ENCODE assay signal across 19 cellular contexts in the genomic region with DNA sequence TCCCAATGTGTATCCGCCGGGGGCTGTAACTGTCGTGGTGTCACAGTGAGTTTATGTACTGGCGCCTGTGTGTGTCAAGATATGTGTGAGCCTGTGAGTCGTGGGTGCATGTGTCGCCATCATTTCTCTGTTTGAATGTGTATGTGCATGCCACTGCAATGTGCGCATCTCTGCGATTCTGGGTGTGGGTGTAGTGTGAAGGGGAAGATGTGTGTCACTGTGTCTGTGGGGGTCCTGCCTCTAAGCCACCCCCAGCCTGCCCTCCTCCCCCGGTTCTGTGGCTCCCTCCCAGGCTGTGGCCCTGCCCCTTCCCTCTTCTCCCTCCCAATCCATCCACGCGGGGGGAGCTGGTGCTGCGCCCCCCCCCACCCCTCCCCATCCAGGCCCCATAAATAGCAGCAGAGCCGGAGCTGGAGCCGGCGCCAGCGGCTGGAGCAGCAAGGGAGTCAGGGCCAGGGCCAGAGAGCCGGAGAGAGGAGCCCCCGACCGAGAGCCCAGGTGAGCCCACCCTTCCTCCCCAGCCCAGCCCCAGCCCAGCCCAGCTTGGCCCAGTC. TPM values are rescaled to one million over a fixed set of nuclear protein-coding genes. Genes with fewer than 3 reads are reported as not detected.
A peak's percentile ranks its signal among the peaks of the same experiment; 100 is the strongest.
DNase-seq lines count a peak whose midpoint lies in the region; ATAC-seq, FAIRE-seq and TF ChIP-seq lines count a peak whose summit lies in the region.
"Had no signal": no experiment of that assay in that cellular context is flagged by ENCODE, and none has a peak within 500 bp of the region (broad histone marks: within the 10 kb centered on the region; RNA-seq: fewer than 3 reads in every experiment).

A gene (plus strand): TSS at position 419 of the 554 bp plus-strand sequence. CDS start 1,375 bp downstream, outside the sequence.

- H3K79me2 ChIP-seq in astrocyte (ENCODE audit: insufficient read depth, low read length) (no peaks in the 10 kb centered on the region), osteoblast (ENCODE audit: insufficient read depth, low read length) (no peaks in the 10 kb centered on the region)

- no peak within 1 kb of the TSS for H3K4me2 ChIP-seq in astrocyte (ENCODE audit: low read length)
- H3K4me2 ChIP-seq in osteoblast (ENCODE audit: insufficient read depth, low read length) = no peak within 1 kb of the TSS

- H3K27ac ChIP-seq in astrocyte (ENCODE audit: low read depth, low read length) (no peak within 1 kb of the TSS), osteoblast (ENCODE audit: low read depth, low read length) (no peak within 1 kb of the TSS)
- H3K27ac ChIP-seq: ovary, VCaP had no signal

- peaks cover 5% of the 10 kb centered on the region for H3K4me1 Mint-ChIP-seq in activated naive CD4-positive, alpha-beta T cell treated with anti-CD3 and anti-CD28 coated beads for 36 hours (ENCODE audit: low read depth)
- H3K4me1 Mint-ChIP-seq in activated naive CD4-positive, alpha-beta T cell treated with anti-CD3 and anti-CD28 coated beads, Interleukin-2, amount 10 ng/mL, durations not matched to agents 7 days and 5 days = peaks cover 17% of the 10 kb centered on the region
- no peaks in the 10 kb centered on the region for H3K4me1 Mint-ChIP-seq in astrocyte (ENCODE audit: low read depth, unreplicated experiment)

- peaks cover 3% of the 10 kb centered on the region for H3K27me3 ChIP-seq in astrocyte (ENCODE audit: insufficient read depth, low read length)
- H3K27me3 ChIP-seq in osteoblast (ENCODE audit: insufficient read depth, low read length) = peaks cover 16% of the 10 kb centered on the region
- H3K27me3 ChIP-seq: ovary had no signal

- FAIRE-seq in astrocyte (lab: Jason Lieb, UNC) = no peak

- no peak for ATAC-seq in GM18868 (IDR thresholded peaks at IDR 0.05; ENCODE audit: unreplicated experiment)
- ATAC-seq: SK-N-SH treated with all-trans-retinoic acid at 6 μM for 48 hours; stimulated activated naive B cell treated with anti-CD40 and anti-IgM and Interleukin-4, amounts not matched to agents 10 μg/mL and 1 μg/mL and 100 μg/mL, for 72 hours had no signal

- CTCF ChIA-PET in activated naive CD4-positive, alpha-beta T cell treated with anti-CD3 and anti-CD28 coated beads for 36 hours (lab: Charles Lee) = interaction anchor here (1.3 to 1.4 kb wide), 2 partner anchors 13 to 38 kb away, joined by 4 read pairs; no protein-coding TSS in a partner anchor
- CTCF ChIA-PET in activated naive CD4-positive, alpha-beta T cell treated with anti-CD3 and anti-CD28 coated beads, Interleukin-2, amount 10 ng/mL, durations not matched to agents 7 days and 5 days (lab: Charles Lee) = interaction anchor here (1.1 to 12.4 kb wide), 2 partner anchors 13 to 22 kb away, joined by 4 to 107 read pairs; a partner anchor contains a TSS

- no peak within 1 kb of the TSS for H3K4me3 Mint-ChIP-seq in activated naive CD4-positive, alpha-beta T cell treated with anti-CD3 and anti-CD28 coated beads for 36 hours
- H3K4me3 Mint-ChIP-seq in activated naive CD4-positive, alpha-beta T cell treated with anti-CD3 and anti-CD28 coated beads, Interleukin-2, amount 10 ng/mL, durations not matched to agents 7 days and 5 days = no peak within 1 kb of the TSS
- peak within 1 kb of the TSS; percentile 34 for H3K4me3 Mint-ChIP-seq in astrocyte (ENCODE audit: unreplicated experiment)
- H3K4me3 Mint-ChIP-seq: activated naive CD4-positive, alpha-beta T cell treated with anti-CD3 and anti-CD28 coated beads, Interleukin-2, amount 50 U/mL, for 24 hours; stimulated activated naive B cell treated with anti-CD40 and anti-IgM and Interleukin-4, amounts not matched to agents 10 μg/mL and 1 μg/mL and 100 μg/mL, for 72 hours had no signal

- H3K4me1 ChIP-seq in astrocyte (ENCODE audit: insufficient read depth, low read length) (no peaks in the 10 kb centered on the region), osteoblast (ENCODE audit: insufficient read depth, low read length) (no peaks in the 10 kb centered on the region)

- H3K27ac Mint-ChIP-seq in activated naive CD4-positive, alpha-beta T cell treated with anti-CD3 and anti-CD28 coated beads for 36 hours = no peak within 1 kb of the TSS
- H3K27ac Mint-ChIP-seq in activated naive CD4-positive, alpha-beta T cell treated with anti-CD3 and anti-CD28 coated beads, Interleukin-2, amount 10 ng/mL, durations not matched to agents 7 days and 5 days = no peak within 1 kb of the TSS
- H3K27ac Mint-ChIP-seq in astrocyte (ENCODE audit: unreplicated experiment) = no peak within 1 kb of the TSS
- H3K27ac Mint-ChIP-seq: activated naive CD4-positive, alpha-beta T cell treated with anti-CD3 and anti-CD28 coated beads, Interleukin-2, amount 50 U/mL, for 24 hours; stimulated activated naive B cell treated with anti-CD40 and anti-IgM and Interleukin-4, amounts not matched to agents 10 μg/mL and 1 μg/mL and 100 μg/mL, for 72 hours had no signal

- H3K9me3 ChIP-seq in astrocyte (ENCODE audit: insufficient read depth, low read depth, low read length) (no peaks in the 10 kb centered on the region), osteoblast (ENCODE audit: low read depth, low read length) (no peaks in the 10 kb centered on the region)
- H3K9me3 ChIP-seq: ovary had no signal

- H3K27me3 Mint-ChIP-seq in activated naive CD4-positive, alpha-beta T cell treated with anti-CD3 and anti-CD28 coated beads for 36 hours (ENCODE audit: low read depth) = no peaks in the 10 kb centered on the region
- H3K27me3 Mint-ChIP-seq in activated naive CD4-positive, alpha-beta T cell treated with anti-CD3 and anti-CD28 coated beads, Interleukin-2, amount 10 ng/mL, durations not matched to agents 7 days and 5 days = peaks cover 47% of the 10 kb centered on the region
- peaks cover 75% of the 10 kb centered on the region for H3K27me3 Mint-ChIP-seq in astrocyte (ENCODE audit: low read depth, unreplicated experiment)
- H3K27me3 Mint-ChIP-seq: activated naive CD4-positive, alpha-beta T cell treated with anti-CD3 and anti-CD28 coated beads, Interleukin-2, amount 50 U/mL, for 24 hours; stimulated activated naive B cell treated with anti-CD40 and anti-IgM and Interleukin-4, amounts not matched to agents 10 μg/mL and 1 μg/mL and 100 μg/mL, for 72 hours had no signal

- DNase-seq in activated naive CD4-positive, alpha-beta T cell treated with anti-CD3 and anti-CD28 coated beads for 36 hours = peak; percentile 57
- DNase-seq in activated naive CD4-positive, alpha-beta T cell treated with anti-CD3 and anti-CD28 coated beads, Interleukin-2, amount 10 ng/mL, durations not matched to agents 7 days and 5 days = no peak
- DNase-seq in astrocyte (ENCODE audit: low read depth) (no peak), osteoblast (ENCODE audit: insufficient read length, low spot score, missing footprints) (peak; percentile 84), superior temporal gyrus (ENCODE audit: extremely low spot score) (peak; percentile 53), LoVo (ENCODE audit: low spot score) (no peak), NCI-H69 (lab: John Stamatoyannopoulos, UW) (no peak)
- DNase-seq: dermis blood vessel endothelial cell; NCI-H1092; NCI-H345; stimulated activated naive B cell treated with anti-CD40 and anti-IgM and Interleukin-4, amounts not matched to agents 10 μg/mL and 1 μg/mL and 100 μg/mL, for 72 hours had no signal

- H3K4me3 ChIP-seq in astrocyte (ENCODE audit: insufficient read depth, low read depth, low read length) (no peak within 1 kb of the TSS), osteoblast (ENCODE audit: insufficient read depth, low read length) (no peak within 1 kb of the TSS)
- H3K4me3 ChIP-seq: ovary had no signal

- H3K9me3 Mint-ChIP-seq in activated naive CD4-positive, alpha-beta T cell treated with anti-CD3 and anti-CD28 coated beads for 36 hours = no peaks in the 10 kb centered on the region
- H3K9me3 Mint-ChIP-seq in activated naive CD4-positive, alpha-beta T cell treated with anti-CD3 and anti-CD28 coated beads, Interleukin-2, amount 10 ng/mL, durations not matched to agents 7 days and 5 days = no peaks in the 10 kb centered on the region
- H3K9me3 Mint-ChIP-seq in astrocyte (ENCODE audit: unreplicated experiment) = no peaks in the 10 kb centered on the region
- H3K9me3 Mint-ChIP-seq: activated naive CD4-positive, alpha-beta T cell treated with anti-CD3 and anti-CD28 coated beads, Interleukin-2, amount 50 U/mL, for 24 hours; stimulated activated naive B cell treated with anti-CD40 and anti-IgM and Interleukin-4, amounts not matched to agents 10 μg/mL and 1 μg/mL and 100 μg/mL, for 72 hours had no signal

- H2AFZ ChIP-seq in astrocyte (ENCODE audit: low read depth, low read length) (no peak within 1 kb of the TSS), osteoblast (ENCODE audit: low read length) (no peak within 1 kb of the TSS)

- intact Hi-C loops in activated naive CD4-positive, alpha-beta T cell treated with anti-CD3 and anti-CD28 coated beads for 36 hours (cut with micrococcal nuclease) = no loop called here

- H3K36me3 ChIP-seq in astrocyte (ENCODE audit: insufficient read depth, low read length) (no peaks in the 10 kb centered on the region), osteoblast (ENCODE audit: insufficient read depth, low read length) (no peaks in the 10 kb centered on the region)
- H3K36me3 ChIP-seq: ovary had no signal

- H4K20me1 ChIP-seq in astrocyte (ENCODE audit: insufficient read depth, low read length) = no peaks in the 10 kb centered on the region
- H4K20me1 ChIP-seq in osteoblast (ENCODE audit: insufficient read depth, low read length) = no peaks in the 10 kb centered on the region

- no peak within 1 kb of the TSS for H3K9ac ChIP-seq in astrocyte (ENCODE audit: low read length)

- H3K36me3 Mint-ChIP-seq in activated naive CD4-positive, alpha-beta T cell treated with anti-CD3 and anti-CD28 coated beads for 36 hours (ENCODE audit: low read depth) = no peaks in the 10 kb centered on the region
- no peaks in the 10 kb centered on the region for H3K36me3 Mint-ChIP-seq in activated naive CD4-positive, alpha-beta T cell treated with anti-CD3 and anti-CD28 coated beads, Interleukin-2, amount 10 ng/mL, durations not matched to agents 7 days and 5 days
- H3K36me3 Mint-ChIP-seq in astrocyte (ENCODE audit: low read depth, unreplicated experiment) = peaks cover 2% of the 10 kb centered on the region
- H3K36me3 Mint-ChIP-seq: activated naive CD4-positive, alpha-beta T cell treated with anti-CD3 and anti-CD28 coated beads, Interleukin-2, amount 50 U/mL, for 24 hours; stimulated activated naive B cell treated with anti-CD40 and anti-IgM and Interleukin-4, amounts not matched to agents 10 μg/mL and 1 μg/mL and 100 μg/mL, for 72 hours had no signal

- TF ChIP-seq CTCF in astrocyte (IDR thresholded peaks at IDR 0.05; ENCODE audit: insufficient read depth, low read depth, low read length) (no peak), osteoblast (IDR thresholded peaks at IDR 0.05; ENCODE audit: extremely low read depth, low read depth, low read length) (no peak)

RNA-seq across cellular contexts. Expression of the gene that starts here (rescaled TPM):
- total RNA-seq in activated naive CD4-positive, alpha-beta T cell treated with anti-CD3 and anti-CD28 coated beads for 36 hours = not detected
- total RNA-seq in astrocyte = not detected in 2 replicates
- total RNA-seq in osteoblast = not detected in 2 replicates
- total RNA-seq: dermis blood vessel endothelial cell, fibroblast of lung, lung microvascular endothelial cell, OCI-LY7 had no signal

Comparison
In these comparisons a context has a peak if more than half of its experiments do, and no peak if none do; other contexts are left out.
1. Peak in DNase-seq in activated naive CD4-positive, alpha-beta T cell treated with anti-CD3 and anti-CD28 coated beads for 36 hours; RNA of the gene not detected or under 1 TPM.
2. Peak in DNase-seq in osteoblast; RNA of the gene not detected or under 1 TPM.